ENCODE assay signal across 1 cellular context in genomic region chr22:49976439-49977175, GRCh38.
TF ChIP-seq lines count a peak whose summit lies in the region.

No MANE protein-coding gene starts in this region.

TF ChIP-seq in HepG2, 621 proteins besides CTCF, POLR2A, EP300 and RAD21:
- TF ChIP-seq BCLAF1 (IDR thresholded peaks at IDR 0.05): no peak
- TF ChIP-seq NR2F2 (IDR thresholded peaks at IDR 0.05; ENCODE audit: borderline replicate concordance, low read depth): no peak
- TF ChIP-seq SRF (IDR thresholded peaks at IDR 0.05; ENCODE audit: low read depth, low read length): peak; percentile 77; the same call in 1 of the 2 replicates
